ENCODE assay signal across 9 cellular contexts in genomic region chr6:73308712-73309533, GRCh38. TPM values are rescaled to one million over a fixed set of nuclear protein-coding genes. Genes with fewer than 3 reads are reported as not detected.
DNase-seq lines count a peak whose midpoint lies in the region; ATAC-seq, FAIRE-seq and TF ChIP-seq lines count a peak whose summit lies in the region.
"Had no signal": no experiment of that assay in that cellular context is flagged by ENCODE, and none has a peak within 500 bp of the region (broad histone marks: within the 10 kb centered on the region; RNA-seq: fewer than 3 reads in every experiment).

No MANE protein-coding gene starts in this region.

- TF ChIP-seq CTCF in AG04450 (IDR thresholded peaks at IDR 0.05; ENCODE audit: low read depth, low read length) (peak; percentile 46), esophagus muscularis mucosa (IDR thresholded peaks at IDR 0.05) (no peak), pancreas (IDR thresholded peaks at IDR 0.05) (no peak)

- CTCF ChIA-PET in AG04450 (lab: Charles Lee) = interaction anchor here (0.6 to 2.0 kb wide), 9 partner anchors 10 to 692 kb away, joined by 3 to 9 read pairs (median 4); no protein-coding TSS in a partner anchor

- 81% methylated on average over 24 of the region's 26 CpGs for WGBS in esophagus muscularis mucosa
- 84 to 86% methylated on average over 26 of the region's 26 CpGs for WGBS in pancreas, 2 donors

- H3K4me3 ChIP-seq in AG04450 (ENCODE audit: low read depth, low read length) (peak overlapping the region; percentile 90), esophagus muscularis mucosa (peak overlapping the region; percentile 63 to 69 (median 66)), pancreas (peak overlapping the region; percentile 53 to 56 (median 55))

- peak; percentile 1 for ATAC-seq in GM18868 (IDR thresholded peaks at IDR 0.05; ENCODE audit: unreplicated experiment)
- ATAC-seq in pancreas = peak; percentile 39 to 55 (median 46)
- ATAC-seq in GM19463 (IDR thresholded peaks at IDR 0.05; ENCODE audit: unreplicated experiment) = no peak
- ATAC-seq in GM21786 (IDR thresholded peaks at IDR 0.05; ENCODE audit: unreplicated experiment) = no peak
- ATAC-seq in HG02642 (IDR thresholded peaks at IDR 0.05; ENCODE audit: poor library complexity, unreplicated experiment) = no peak

- POLR2A ChIA-PET in AG04450 (lab: Yijun Ruan, JAX) = interaction anchor here (0.6 to 1.0 kb wide), 3 partner anchors 18 to 345 kb away, joined by 3 to 8 read pairs (median 4); partner anchors contain the start of gene SLC17A5

- no peaks in the 10 kb centered on the region for H3K36me3 ChIP-seq in esophagus muscularis mucosa
- H3K36me3 ChIP-seq in pancreas = no peaks in the 10 kb centered on the region

- H3K27ac ChIP-seq in AG04450 (ENCODE audit: low read depth, low read length) (peak overlapping the region; percentile 73), esophagus muscularis mucosa (replicated peaks in 1 of 4) (peak overlapping the region in 2 of 4 donors; percentile 64 to 72), pancreas (peak overlapping the region in 2 of 4 donors; percentile 30 to 63)

- H3K4me1 ChIP-seq in esophagus muscularis mucosa (peaks cover 8 to 26% (median 21%) of the 10 kb centered on the region in 4 donors), pancreas (no peaks in the 10 kb centered on the region)

- no peak for FAIRE-seq in pancreas (lab: Jason Lieb, UNC)

- no peak for TF ChIP-seq POLR2A in esophagus muscularis mucosa (IDR thresholded peaks at IDR 0.05; ENCODE audit: low read depth)

- no peak for DNase-seq in AG04450 (ENCODE audit: low read depth, low spot score)
- peak; percentile 70 for DNase-seq in RPMI8226
- no peak for DNase-seq in esophagus muscularis mucosa (ENCODE audit: extremely low spot score)
- DNase-seq in pancreas = peak in 2 of 6 donors; percentile 13 to 18

- intact Hi-C loops in esophagus muscularis mucosa (cut with DNase I) (no loop called here), pancreas (cut with DNase I) (no loop called here)

- no peaks in the 10 kb centered on the region for H3K27me3 ChIP-seq in AG04450 (ENCODE audit: control insufficient read depth, insufficient read depth, low read length)
- H3K27me3 ChIP-seq in esophagus muscularis mucosa = no peaks in the 10 kb centered on the region
- H3K27me3 ChIP-seq in pancreas = no peaks in the 10 kb centered on the region

- H3K9me3 ChIP-seq in AG04450 (ENCODE audit: control insufficient read depth, insufficient read depth, low read length) (peaks cover 6% of the 10 kb centered on the region; the same call in 1 of the 2 replicates), esophagus muscularis mucosa (no peaks in the 10 kb centered on the region), pancreas (no peaks in the 10 kb centered on the region)

- no peak for TF ChIP-seq EP300 in esophagus muscularis mucosa (IDR thresholded peaks at IDR 0.05)

RNA-seq across cellular contexts. Expression of gene DPPA5, which starts 45.2 kb away (rescaled TPM):
- polyA plus RNA-seq in AG04450 (2011; rRNA removed) (not detected in 2 replicates), pancreas (not detected)
- polyA minus RNA-seq in AG04450 (2011; rRNA and poly(A)+ RNA removed) = not detected in 2 replicates
- total RNA-seq in esophagus muscularis mucosa (not detected), pancreas (not detected)
- total RNA-seq: pulmonary artery endothelial cell had no signal

RNA-seq across cellular contexts. Expression of gene KHDC1, which starts 45.9 kb away (rescaled TPM):
- polyA plus RNA-seq in AG04450 (2011; rRNA removed) (5.9 and 6.5 TPM in 2 replicates), pancreas (1 to 10 TPM; 1.9 to 2.9 TPM)
- polyA minus RNA-seq in AG04450 (2011; rRNA and poly(A)+ RNA removed) = 4.6 and 7.8 TPM in 2 replicates
- total RNA-seq in esophagus muscularis mucosa (1 to 10 TPM in 3 of 4 donors, not detected in 1; 1.3 to 2.5 (median 1.8) TPM), pancreas (1 to 10 TPM in 5 of 6 donors, under 1 TPM in 1; 0.98 to 1.8 (median 1.3) TPM)

RNA-seq across cellular contexts. Expression of gene KHDC3L, which starts 53.5 kb away (rescaled TPM):
- polyA plus RNA-seq in AG04450 (2011; rRNA removed) (not detected in 2 replicates), pancreas (not detected)
- polyA minus RNA-seq in AG04450 (2011; rRNA and poly(A)+ RNA removed) = not detected in 2 replicates
- total RNA-seq in esophagus muscularis mucosa (not detected), pancreas (not detected)
- total RNA-seq: pulmonary artery endothelial cell had no signal

Comparison
In these comparisons a context has a peak if more than half of its experiments do, and no peak if none do; other contexts are left out.
1. ATAC-seq: peak in GM18868 (single experiment) and pancreas (4 of 4); none in GM19463 (single experiment), GM21786 (single experiment) and HG02642 (single experiment).
2. Peak in every context shown above with its lines, with median percentiles within 50 percentile points of each other: H3K4me3 ChIP-seq.